In the genomic region with DNA sequence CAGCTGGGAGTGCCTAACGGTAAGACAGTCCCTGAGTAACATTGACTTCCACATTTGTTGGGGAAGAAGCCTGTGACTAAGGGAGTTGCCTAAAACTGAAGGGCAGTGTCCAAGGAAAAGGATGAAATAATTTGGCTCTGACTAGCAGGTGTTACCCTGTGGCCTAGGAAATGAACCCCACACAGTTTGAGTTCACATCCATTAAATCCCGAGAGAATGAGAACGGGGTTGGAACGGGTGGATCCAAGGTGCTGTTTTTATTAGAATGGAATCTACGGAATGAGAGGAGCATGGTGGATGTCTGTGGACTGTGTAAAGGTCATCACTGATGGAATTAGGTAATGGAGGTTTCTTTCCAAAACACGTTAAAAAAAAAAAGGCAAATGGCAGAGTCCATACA, we compare ENCODE assay signal across 23 cellular contexts.
"Had no signal": no experiment of that assay in that cellular context is flagged by ENCODE, and none has a peak within 500 bp of the region (broad histone marks: within the 10 kb centered on the region; RNA-seq: fewer than 3 reads in every experiment).

No MANE protein-coding gene starts in this region.

- H2AFZ ChIP-seq: hepatocyte had no signal

- H3K4me1 ChIP-seq: colonic mucosa, foreskin keratinocyte, right atrium auricular region, suprapubic skin, thyroid gland, uterus had no signal

- H3K9me3 Mint-ChIP-seq: natural killer cell; neural crest cell; stimulated activated effector memory CD8-positive, alpha-beta T cell treated with anti-CD3 and anti-CD28 coated beads, Interleukin-12 subunit alpha, Interleukin-12 subunit beta, amount 100 ng/mL, for 72 hours; type B pancreatic cell had no signal

- H3K27ac ChIP-seq: colonic mucosa, esophagus squamous epithelium, foreskin keratinocyte, hepatocyte, right atrium auricular region, suprapubic skin, thyroid gland, uterus had no signal

- H3K27ac Mint-ChIP-seq: natural killer cell; stimulated activated effector memory CD8-positive, alpha-beta T cell treated with anti-CD3 and anti-CD28 coated beads, Interleukin-12 subunit alpha, Interleukin-12 subunit beta, amount 100 ng/mL, for 72 hours; type B pancreatic cell had no signal

- DNase-seq: colonic mucosa; dermis blood vessel endothelial cell; esophagus squamous epithelium; foreskin keratinocyte; head of caudate nucleus; kidney; left cardiac atrium; left ventricle myocardium superior; mucosa of descending colon; natural killer cell; posterior cingulate gyrus; stimulated activated CD4-positive, alpha-beta T cell treated with anti-CD3 and anti-CD28 coated beads, Interleukin-2, amount 100 ng/mL, for 48 hours; stimulated activated CD8-positive, alpha-beta memory T cell treated with anti-CD3 and anti-CD28 coated beads, Interleukin-4, amount 100 ng/mL, for 48 hours; stimulated activated naive CD8-positive, alpha-beta T cell treated with anti-CD3 and anti-CD28 coated beads, Interleukin-15, Interleukin-2, amounts not matched to agents 100 U/mL and 50 U/mL, for 24 hours; thyroid gland; uterus had no signal

- ATAC-seq: foreskin keratinocyte; left ventricle myocardium superior; natural killer cell; stimulated activated effector memory CD8-positive, alpha-beta T cell treated with anti-CD3 and anti-CD28 coated beads, Interleukin-12 subunit alpha, Interleukin-12 subunit beta, amount 100 ng/mL, for 72 hours; stimulated activated naive CD8-positive, alpha-beta T cell treated with anti-CD3 and anti-CD28 coated beads, Interleukin-15, Interleukin-2, amounts not matched to agents 100 U/mL and 50 U/mL, for 24 hours had no signal

- H3K9me3 ChIP-seq: colonic mucosa, esophagus squamous epithelium, mucosa of descending colon, right atrium auricular region, suprapubic skin, thyroid gland, uterus had no signal

- H3K4me1 Mint-ChIP-seq: natural killer cell; neural crest cell; stimulated activated effector memory CD8-positive, alpha-beta T cell treated with anti-CD3 and anti-CD28 coated beads, Interleukin-12 subunit alpha, Interleukin-12 subunit beta, amount 100 ng/mL, for 72 hours had no signal

- H3K36me3 Mint-ChIP-seq: natural killer cell had no signal

- H3K79me2 ChIP-seq: hepatocyte had no signal

- H3K27me3 Mint-ChIP-seq: type B pancreatic cell had no signal

- H3K36me3 ChIP-seq: colonic mucosa, uterus had no signal

- H3K4me3 Mint-ChIP-seq: natural killer cell; neural crest cell; stimulated activated effector memory CD8-positive, alpha-beta T cell treated with anti-CD3 and anti-CD28 coated beads, Interleukin-12 subunit alpha, Interleukin-12 subunit beta, amount 100 ng/mL, for 72 hours; type B pancreatic cell had no signal

- H3K4me2 ChIP-seq: hepatocyte, smooth muscle cell had no signal

- H3K27me3 ChIP-seq: colonic mucosa, esophagus squamous epithelium, foreskin keratinocyte, hepatocyte, right atrium auricular region, suprapubic skin, thyroid gland, uterus had no signal

- H3K4me3 ChIP-seq: colonic mucosa, esophagus squamous epithelium, hepatocyte, mucosa of descending colon, right atrium auricular region, smooth muscle cell, suprapubic skin, thyroid gland, uterus had no signal
